ENCODE assay signal across 16 cellular contexts in the genomic region with DNA sequence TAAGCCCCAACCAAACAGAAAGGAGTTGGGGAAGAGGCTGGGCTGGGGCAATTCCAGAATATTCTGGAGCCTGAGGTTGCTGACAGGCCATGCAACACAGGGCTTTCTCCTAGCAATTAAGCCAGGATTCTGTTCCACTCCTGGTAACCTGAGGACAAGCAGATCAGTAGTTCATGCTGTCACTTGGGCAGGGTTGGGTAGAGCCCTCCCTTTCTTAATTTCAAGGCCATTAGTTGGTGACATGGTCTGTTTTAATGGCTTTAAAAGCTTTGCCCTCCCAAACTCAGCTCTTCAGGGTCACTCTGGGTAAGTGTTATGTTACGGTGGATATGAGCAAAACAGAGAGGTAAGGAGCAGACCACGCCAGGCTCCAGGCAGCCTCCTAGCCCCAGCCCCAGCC. TPM values are rescaled to one million over a fixed set of nuclear protein-coding genes. Genes with fewer than 3 reads are reported as not detected.
DNase-seq lines count a peak whose midpoint lies in the region; ATAC-seq, FAIRE-seq and TF ChIP-seq lines count a peak whose summit lies in the region.
"Had no signal": no experiment of that assay in that cellular context is flagged by ENCODE, and none has a peak within 500 bp of the region (broad histone marks: within the 10 kb centered on the region; RNA-seq: fewer than 3 reads in every experiment).

No MANE protein-coding gene starts in this region.

- DNase-seq in heart right ventricle (no peak), left cardiac atrium (no peak), pons (ENCODE audit: low spot score) (peak; percentile 43), vagina (ENCODE audit: extremely low spot score in 2 of 2) (no peak), GM12891 (ENCODE audit: insufficient read length, low spot score) (no peak)
- DNase-seq: ACHN; activated CD4-positive, alpha-beta T cell treated with anti-CD3 and anti-CD28 coated beads, Interleukin-2, amount 50 U/mL, for 4 hours; NCI-H2171 treated with DMSO at 0.1 percent for 48 hours; thyroid gland had no signal

- 87 to 97% methylated on average over 2 of the region's 2 CpGs for WGBS in heart right ventricle, 2 donors

- TF ChIP-seq CTCF in heart right ventricle (IDR thresholded peaks at IDR 0.05) (no peak), vagina (IDR thresholded peaks at IDR 0.05) (no peak)

- no peak overlapping the region for H3K4me3 ChIP-seq in heart right ventricle
- H3K4me3 ChIP-seq in vagina, result no peak overlapping the region
- H3K4me3 ChIP-seq: thyroid gland had no signal

- H3K27ac ChIP-seq in heart right ventricle (peak overlapping the region in 9 of 10 donors; percentile 3 to 73 (median 57)), vagina (peak overlapping the region; percentile 63)
- H3K27ac ChIP-seq: thyroid gland had no signal

- H3K27me3 ChIP-seq in heart right ventricle, result no peaks in the 10 kb centered on the region
- no peaks in the 10 kb centered on the region for H3K27me3 ChIP-seq in vagina
- H3K27me3 ChIP-seq: thyroid gland had no signal

- H3K9me3 Mint-ChIP-seq in dendritic cell treated with granulocyte-macrophage colony-stimulating factor and Interleukin-4, amounts not matched to agents 40 ng/mL and 50 ng/mL, for 4 days, result no peaks in the 10 kb centered on the region
- H3K9me3 Mint-ChIP-seq: activated T-helper 2 cell treated with anti-CD3 and anti-CD28 coated beads, Interferon-gamma antibody, Interleukin-2, Interleukin-4, amounts not matched to agents 10 μg/mL and 5 μg/mL and 100 μg/mL, durations not matched to agents 14 hours and 24 hours and 36 hours; memory B cell had no signal

- no peaks in the 10 kb centered on the region for H3K9me3 ChIP-seq in heart right ventricle
- H3K9me3 ChIP-seq in vagina, result no peaks in the 10 kb centered on the region
- H3K9me3 ChIP-seq: thyroid gland had no signal

- TF ChIP-seq POLR2A in vagina (IDR thresholded peaks at IDR 0.05) (no peak), GM12891 (IDR thresholded peaks at IDR 0.05; ENCODE audit: low read depth, low read length) (no peak)

- H3K4me3 Mint-ChIP-seq in dendritic cell treated with granulocyte-macrophage colony-stimulating factor and Interleukin-4, amounts not matched to agents 40 ng/mL and 50 ng/mL, for 4 days, result no peak overlapping the region
- H3K4me3 Mint-ChIP-seq: memory B cell had no signal

- ATAC-seq in heart right ventricle, result no peak
- ATAC-seq in left cardiac atrium, result no peak
- no peak for ATAC-seq in GM21360 (IDR thresholded peaks at IDR 0.05; ENCODE audit: unreplicated experiment)
- ATAC-seq in HG02973 (IDR thresholded peaks at IDR 0.05; ENCODE audit: unreplicated experiment), result no peak
- ATAC-seq: Panc1 had no signal

- intact Hi-C loops in heart right ventricle (cut with DNase I) (no loop called here), left cardiac atrium (cut with DNase I) (no loop called here), vagina (cut with DNase I) (no loop called here)
- intact Hi-C loops in dendritic cell treated with granulocyte-macrophage colony-stimulating factor and Interleukin-4, amounts not matched to agents 40 ng/mL and 50 ng/mL, for 4 days (cut with micrococcal nuclease), result no loop called here

- peaks cover 0 to 40% (median 22%) of the 10 kb centered on the region in 9 donors for H3K36me3 ChIP-seq in heart right ventricle
- peaks cover 0 to 20% of the 10 kb centered on the region in 2 donors for H3K36me3 ChIP-seq in vagina
- H3K36me3 ChIP-seq: thyroid gland had no signal

- peak overlapping the region; percentile 60 for H3K27ac Mint-ChIP-seq in dendritic cell treated with granulocyte-macrophage colony-stimulating factor and Interleukin-4, amounts not matched to agents 40 ng/mL and 50 ng/mL, for 4 days
- H3K27ac Mint-ChIP-seq: activated T-helper 2 cell treated with anti-CD3 and anti-CD28 coated beads, Interferon-gamma antibody, Interleukin-2, Interleukin-4, amounts not matched to agents 10 μg/mL and 5 μg/mL and 100 μg/mL, durations not matched to agents 14 hours and 24 hours and 36 hours; memory B cell had no signal

- no peaks in the 10 kb centered on the region for H3K27me3 Mint-ChIP-seq in dendritic cell treated with granulocyte-macrophage colony-stimulating factor and Interleukin-4, amounts not matched to agents 40 ng/mL and 50 ng/mL, for 4 days

- peaks cover 83% of the 10 kb centered on the region for H3K36me3 Mint-ChIP-seq in dendritic cell treated with granulocyte-macrophage colony-stimulating factor and Interleukin-4, amounts not matched to agents 40 ng/mL and 50 ng/mL, for 4 days (ENCODE audit: low read depth)

- FAIRE-seq in GM12891 (lab: Jason Lieb, UNC), result no peak

- H3K4me1 ChIP-seq in heart right ventricle (peaks cover 16 to 72% (median 66%) of the 10 kb centered on the region in 9 donors), vagina (peaks cover 71% of the 10 kb centered on the region)

- peaks cover 64% of the 10 kb centered on the region for H3K4me1 Mint-ChIP-seq in dendritic cell treated with granulocyte-macrophage colony-stimulating factor and Interleukin-4, amounts not matched to agents 40 ng/mL and 50 ng/mL, for 4 days (ENCODE audit: low read depth)

TF ChIP-seq in GM12891, 5 proteins besides CTCF, POLR2A, EP300 and RAD21:
- TF ChIP-seq POU2F2 (IDR thresholded peaks at IDR 0.05; ENCODE audit: low read depth, low read length), result no peak

RNA-seq across cellular contexts. Expression of a gene that starts 27.7 kb away (rescaled TPM):
- total RNA-seq in heart right ventricle (1 to 10 TPM in 2 of 10 donors, under 1 TPM in 8; 0.22 to 1.3 (median 0.82) TPM), left cardiac atrium (1 to 10 TPM; 1.7 to 2.3 TPM), vagina (7.9 TPM)
- 1 to 10 TPM in 1 of 2 donors, under 1 TPM in 1; 0.04 to 2.6 TPM for polyA plus RNA-seq in heart right ventricle
- not detected for polyA plus RNA-seq in GM12891 (2012; ENCODE audit: low read depth, missing spikeins)
- total RNA-seq: activated T-helper 2 cell treated with anti-CD3 and anti-CD28 coated beads, Interferon-gamma antibody, Interleukin-2, Interleukin-4, amounts not matched to agents 10 μg/mL and 5 μg/mL and 100 μg/mL, durations not matched to agents 14 hours and 24 hours and 36 hours; T-helper 2 cell treated with Interferon-gamma antibody and Interleukin-4, amounts not matched to agents 100 ng/mL and 5 ng/mL, for 36 hours had no signal

RNA-seq across cellular contexts. Expression of a gene that starts 34.7 kb away (rescaled TPM):
- 10 to 100 TPM; 20.1 to 28.8 (median 24.9) TPM for total RNA-seq in heart right ventricle
- 10 to 100 TPM; 10.0 to 15.4 TPM for polyA plus RNA-seq in heart right ventricle
- 10 to 100 TPM; 28.1 to 48.1 TPM for total RNA-seq in left cardiac atrium
- 71.2 TPM for total RNA-seq in vagina
- polyA plus RNA-seq in GM12891 (2012; ENCODE audit: low read depth, missing spikeins), result 27.4 TPM

RNA-seq across cellular contexts. Expression of a gene that starts 49.9 kb away (rescaled TPM):
- total RNA-seq in heart right ventricle (100 to 1,000 TPM in 4 of 10 donors, 10 to 100 TPM in 6; 77.5 to 118 (median 99.3) TPM), left cardiac atrium (100 to 1,000 TPM; 161 to 191 TPM), vagina (181 TPM)
- 10 to 100 TPM; 32.4 to 44.1 TPM for polyA plus RNA-seq in heart right ventricle
- polyA plus RNA-seq in GM12891 (2012; ENCODE audit: low read depth, missing spikeins), result 0.04 TPM
